ENCODE assay signal across 13 cellular contexts in the genomic region with DNA sequence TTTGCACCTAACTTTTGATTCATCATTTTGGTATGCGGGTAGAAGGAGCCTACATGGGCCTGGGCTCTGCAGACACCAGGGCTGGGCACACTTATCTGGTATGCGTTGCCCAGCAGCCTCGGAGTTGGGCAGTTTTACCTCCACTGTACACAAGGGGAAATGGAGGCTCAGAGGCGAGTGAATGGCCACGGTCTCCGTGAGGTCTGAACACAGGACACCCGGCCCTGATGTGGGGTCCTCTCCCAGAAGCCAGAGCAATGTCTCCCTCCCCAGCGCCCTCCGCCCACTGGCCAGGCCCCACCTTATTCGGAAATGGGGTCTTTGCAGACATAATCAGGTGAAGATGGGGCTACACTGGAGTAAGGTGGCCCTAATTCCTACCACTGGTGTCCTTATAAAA. TPM values are rescaled to one million over a fixed set of nuclear protein-coding genes. Genes with fewer than 3 reads are reported as not detected.
A peak's percentile ranks its signal among the peaks of the same experiment; 100 is the strongest.
DNase-seq lines count a peak whose midpoint lies in the region; ATAC-seq and TF ChIP-seq lines count a peak whose summit lies in the region.
"Had no signal": no experiment of that assay in that cellular context is flagged by ENCODE, and none has a peak within 500 bp of the region (broad histone marks: within the 10 kb centered on the region; RNA-seq: fewer than 3 reads in every experiment).

No MANE protein-coding gene starts in this region.

- no peak overlapping the region for H3K4me3 ChIP-seq in left ventricle myocardium inferior
- no peak overlapping the region for H3K4me3 ChIP-seq in dorsolateral prefrontal cortex

- peaks cover 46% of the 10 kb centered on the region for H3K4me1 ChIP-seq in left ventricle myocardium inferior

- no peaks in the 10 kb centered on the region for H3K9me3 ChIP-seq in left ventricle myocardium inferior (replicated peaks)

- intact Hi-C loops in Right ventricle myocardium superior (cut with DNase I): no loop called here
- intact Hi-C loops in left ventricle myocardium inferior (cut with micrococcal nuclease): no loop called here
- intact Hi-C loops in dorsolateral prefrontal cortex (cut with DNase I): no loop called here
- intact Hi-C loops in sciatic nerve (cut with DNase I): no loop called here

- TF ChIP-seq CTCF in left ventricle myocardium inferior (IDR thresholded peaks at IDR 0.05; ENCODE audit: borderline replicate concordance) (no peak), dorsolateral prefrontal cortex (IDR thresholded peaks at IDR 0.05 in 54 of 56, conservative IDR thresholded peaks at IDR 0.05 in 2 of 56; ENCODE audit: low read depth in 1 of 56, partially characterized antibody in 56 of 56) (no peak)

- H3K36me3 ChIP-seq in left ventricle myocardium inferior: peaks cover 53% of the 10 kb centered on the region

- DNase-seq in Right ventricle myocardium superior: peak; percentile 24
- no peak for DNase-seq in left ventricle myocardium inferior
- DNase-seq in dorsolateral prefrontal cortex: peak in 6 of 10 donors; percentile 3 to 30 (median 24)
- peak; percentile 54 for DNase-seq in sciatic nerve (ENCODE audit: low spot score)
- DNase-seq in DMS 273 (lab: John Stamatoyannopoulos, UW; ENCODE audit: unreplicated experiment): no peak
- DNase-seq in NCI-H748 (lab: John Stamatoyannopoulos, UW; ENCODE audit: unreplicated experiment): no peak
- no peak for DNase-seq in GOT3 (lab: John Stamatoyannopoulos, UW)
- DNase-seq: GF-D8, NCI-H1105, NCI-H1694, NCI-H524, SHP77 treated with DMSO at 0.1 percent for 48 hours had no signal

- H3K27ac ChIP-seq in left ventricle myocardium inferior (replicated peaks) (no peak overlapping the region), dorsolateral prefrontal cortex (no peak overlapping the region)

- ATAC-seq in Right ventricle myocardium superior (ENCODE audit: poor library complexity) (no peak), sciatic nerve (no peak)
- ATAC-seq: Panc1 had no signal

- no peaks in the 10 kb centered on the region for H3K27me3 ChIP-seq in left ventricle myocardium inferior (ENCODE audit: low read depth)
- no peaks in the 10 kb centered on the region for H3K27me3 ChIP-seq in dorsolateral prefrontal cortex

RNA-seq across cellular contexts. Expression of gene OSBPL5, which starts 43.7 kb away (rescaled TPM):
- total RNA-seq in Right ventricle myocardium superior (15.3 TPM), left ventricle myocardium inferior (11.4 TPM), dorsolateral prefrontal cortex (10 to 100 TPM; 26.3 to 70.7 (median 43.8) TPM), sciatic nerve (58.3 TPM)

Comparison
In these comparisons a context has a peak if more than half of its experiments do, and no peak if none do; other contexts are left out.
1. DNase-seq: peak in Right ventricle myocardium superior (single experiment), dorsolateral prefrontal cortex (6 of 10) and sciatic nerve (single experiment); none in left ventricle myocardium inferior (single experiment), DMS 273 (single experiment), NCI-H748 (single experiment) and GOT3 (single experiment).